Comparison of ENCODE assay signal across 15 cellular contexts in genomic region chr12:68469136-68469535, GRCh38.
DNase-seq lines count a peak whose midpoint lies in the region; ATAC-seq and TF ChIP-seq lines count a peak whose summit lies in the region.
"Had no signal": no experiment of that assay in that cellular context is flagged by ENCODE, and none has a peak within 500 bp of the region (broad histone marks: within the 10 kb centered on the region; RNA-seq: fewer than 3 reads in every experiment).

No MANE protein-coding gene starts in this region.

- H3K9me3 ChIP-seq in SK-N-SH: no peaks in the 10 kb centered on the region
- no peaks in the 10 kb centered on the region for H3K9me3 ChIP-seq in SK-N-MC (ENCODE audit: low read depth, low read length)

- H4K20me1 ChIP-seq in SK-N-SH (ENCODE audit: insufficient read depth): no peaks in the 10 kb centered on the region

- no peak for TF ChIP-seq CTCF in SK-N-SH (IDR thresholded peaks at IDR 0.05)

- no peaks in the 10 kb centered on the region for H3K9me2 ChIP-seq in SK-N-SH

- H2AFZ ChIP-seq in SK-N-SH (ENCODE audit: low read depth): no peak overlapping the region

- no peak for TF ChIP-seq RAD21 in SK-N-SH (IDR thresholded peaks at IDR 0.05; ENCODE audit: low read length)

- ATAC-seq in SK-N-SH treated with all-trans-retinoic acid at 6 μM for 48 hours: peak; percentile 47
- ATAC-seq: CD8-positive, alpha-beta T cell had no signal

- POLR2A ChIA-PET in SK-N-SH (lab: Yijun Ruan, JAX): no interaction called here

- H3F3A ChIP-seq in SK-N-SH (replicated peaks; ENCODE audit: insufficient read depth): peaks cover 4% of the 10 kb centered on the region

- CTCF ChIA-PET in SK-N-SH (lab: Yijun Ruan, JAX): no interaction called here

- TF ChIP-seq EP300 in SK-N-SH (IDR thresholded peaks at IDR 0.05; ENCODE audit: borderline replicate concordance in 1 of 2, low read depth in 1 of 2, low read length in 1 of 2): no peak

- H3K27me3 ChIP-seq in SK-N-SH (ENCODE audit: insufficient read depth): no peaks in the 10 kb centered on the region

- H3K4me3 ChIP-seq in SK-N-SH (ENCODE audit: low read depth in 2 of 2, low read length in 1 of 2) (no peak overlapping the region), SK-N-MC (peak overlapping the region; percentile 57)

- no peak overlapping the region for H3K4me2 ChIP-seq in SK-N-SH

- no peak for DNase-seq in SK-N-SH
- no peak for DNase-seq in SK-N-MC (ENCODE audit: low read depth, low spot score)
- DNase-seq in fibroblast of peridontal ligament (ENCODE audit: extremely low read depth): peak; percentile 71
- DNase-seq in NK-92 (lab: John Stamatoyannopoulos, UW; ENCODE audit: unreplicated experiment): no peak
- no peak for DNase-seq in NCI-H748 (lab: John Stamatoyannopoulos, UW; ENCODE audit: unreplicated experiment)
- DNase-seq in NCI-H2227 (lab: John Stamatoyannopoulos, UW; ENCODE audit: unreplicated experiment): no peak
- DNase-seq: CD8-positive, alpha-beta T cell; COR-L47; DMS153; DMS79 treated with DMSO at 0.1 percent for 48 hours; GDM1; HCEC 1CT; HFFc6 had no signal

- H3K4me1 ChIP-seq in SK-N-SH (ENCODE audit: control insufficient read depth in 1 of 2, insufficient read depth in 2 of 2, low read depth in 1 of 2, low read length in 1 of 2): no peaks in the 10 kb centered on the region; a peak in 1 of 4 replicates

- H3K9ac ChIP-seq in SK-N-SH: no peak overlapping the region
- H3K9ac ChIP-seq in SK-N-MC (ENCODE audit: insufficient read length): peak overlapping the region; percentile 79

- no peaks in the 10 kb centered on the region for H3K79me2 ChIP-seq in SK-N-SH (ENCODE audit: insufficient read depth)

- H3K36me3 ChIP-seq in SK-N-SH (replicated peaks in 1 of 2; ENCODE audit: control insufficient read depth in 1 of 2, insufficient read depth in 2 of 2, low read length in 1 of 2) (no peaks in the 10 kb centered on the region), SK-N-MC (ENCODE audit: insufficient read depth, low read length) (no peaks in the 10 kb centered on the region)

- WGBS in SK-N-SH (ENCODE audit: low lambda C conversion rate): 97% methylated on average over 2 of the region's 2 CpGs

- H3K27ac ChIP-seq in SK-N-SH (ENCODE audit: low read depth in 2 of 2, low read length in 1 of 2) (no peak overlapping the region), SK-N-MC (peak overlapping the region; percentile 98)
- H3K27ac ChIP-seq: 22Rv1 had no signal

TF ChIP-seq in SK-N-SH treated with all-trans-retinoic acid at 6 μM for 48 hours, 23 proteins besides CTCF, POLR2A, EP300 and RAD21:
- no peak for TF ChIP-seq CSDC2 (CRISPR knock-in tag; IDR thresholded peaks at IDR 0.05)
- no peak for TF ChIP-seq ISL1 (CRISPR knock-in tag; IDR thresholded peaks at IDR 0.05)
- TF ChIP-seq SNAI2 (CRISPR knock-in tag; IDR thresholded peaks at IDR 0.05): no peak
- no peak for TF ChIP-seq CREB5 (CRISPR knock-in tag; IDR thresholded peaks at IDR 0.05; ENCODE audit: low read depth)
- TF ChIP-seq GLIS3 (CRISPR knock-in tag; IDR thresholded peaks at IDR 0.05): no peak
- TF ChIP-seq ZFP3 (CRISPR knock-in tag; IDR thresholded peaks at IDR 0.05): no peak
- no peak for TF ChIP-seq CSRNP3 (CRISPR knock-in tag; IDR thresholded peaks at IDR 0.05)

TF ChIP-seq in SK-N-SH, 30 proteins besides CTCF, POLR2A, EP300 and RAD21:
- TF ChIP-seq MXI1 (IDR thresholded peaks at IDR 0.05; ENCODE audit: low read depth, low read length) (no peak), SMC3 (IDR thresholded peaks at IDR 0.05; ENCODE audit: low read depth, low read length) (no peak), ZBTB33 (IDR thresholded peaks at IDR 0.05; ENCODE audit: borderline replicate concordance, low read depth) (no peak), IRF3 (IDR thresholded peaks at IDR 0.05; ENCODE audit: low read depth, low read length) (no peak), TCF12 (IDR thresholded peaks at IDR 0.05) (no peak), MEF2A (IDR thresholded peaks at IDR 0.05; ENCODE audit: borderline replicate concordance, low read depth) (no peak)
